11 cellular contexts compared by ENCODE assay signal in genomic region chr17:57468932-57469775, GRCh38.
A peak's percentile ranks its signal among the peaks of the same experiment; 100 is the strongest.
DNase-seq lines count a peak whose midpoint lies in the region; ATAC-seq and TF ChIP-seq lines count a peak whose summit lies in the region.
"Had no signal": no experiment of that assay in that cellular context is flagged by ENCODE, and none has a peak within 500 bp of the region (broad histone marks: within the 10 kb centered on the region; RNA-seq: fewer than 3 reads in every experiment).

No MANE protein-coding gene starts in this region.

- H3K9me3 ChIP-seq in OCI-LY1 (ENCODE audit: low read length) (no peaks in the 10 kb centered on the region), A673 (ENCODE audit: low read depth, low read length, poor library complexity, severe bottlenecking) (no peaks in the 10 kb centered on the region)

- peak; percentile 82 for ATAC-seq in activated CD8-positive, alpha-beta T cell treated with anti-CD3 and anti-CD28 coated beads for 36 hours
- no peak for ATAC-seq in activated CD8-positive, alpha-beta T cell treated with anti-CD3 and anti-CD28 coated beads, Interleukin-2, amount 10 ng/mL, durations not matched to agents 7 days and 5 days
- peak; percentile 55 for ATAC-seq in HG02981 (IDR thresholded peaks at IDR 0.05; ENCODE audit: unreplicated experiment)
- peak; percentile 69 for ATAC-seq in stimulated activated memory B cell treated with anti-CD40 and anti-IgM and Interleukin-4, amounts not matched to agents 10 μg/mL and 1 μg/mL and 100 μg/mL, for 72 hours
- no peak for ATAC-seq in GM19035 (IDR thresholded peaks at IDR 0.05; ENCODE audit: unreplicated experiment)

- H3K36me3 Mint-ChIP-seq in activated CD8-positive, alpha-beta T cell treated with anti-CD3 and anti-CD28 coated beads for 36 hours (ENCODE audit: low read depth): peaks cover 7% of the 10 kb centered on the region
- H3K36me3 Mint-ChIP-seq in activated CD8-positive, alpha-beta T cell treated with anti-CD3 and anti-CD28 coated beads, Interleukin-2, amount 10 ng/mL, durations not matched to agents 7 days and 5 days (ENCODE audit: low read depth): peaks cover 8% of the 10 kb centered on the region
- peaks cover 18% of the 10 kb centered on the region for H3K36me3 Mint-ChIP-seq in stimulated activated memory B cell treated with anti-CD40 and anti-IgM and Interleukin-4, amounts not matched to agents 10 μg/mL and 1 μg/mL and 100 μg/mL, for 72 hours

- intact Hi-C loops in activated CD8-positive, alpha-beta T cell treated with anti-CD3 and anti-CD28 coated beads for 36 hours (cut with micrococcal nuclease): no loop called here
- intact Hi-C loops in A673 (cut with micrococcal nuclease; ENCODE audit: unreplicated experiment): no loop called here

- TF ChIP-seq CTCF in activated CD8-positive, alpha-beta T cell treated with anti-CD3 and anti-CD28 coated beads for 36 hours (IDR thresholded peaks at IDR 0.05): no peak
- TF ChIP-seq CTCF in OCI-LY1 (IDR thresholded peaks at IDR 0.05; ENCODE audit: low read length): no peak
- TF ChIP-seq CTCF in A673 (conservative IDR thresholded peaks at IDR 0.05; ENCODE audit: low read depth, low read length): no peak

- H3K27ac ChIP-seq in OCI-LY1 (ENCODE audit: low read depth, low read length, poor library complexity, severe bottlenecking): peak overlapping the region; percentile 100
- H3K27ac ChIP-seq in A673 (ENCODE audit: low read depth, low read length, poor library complexity, severe bottlenecking): no peak overlapping the region

- CTCF ChIA-PET in activated CD8-positive, alpha-beta T cell treated with anti-CD3 and anti-CD28 coated beads for 36 hours (lab: Charles Lee): interaction anchor here (1.2 to 2.3 kb wide), 3 partner anchors 17 to 226 kb away, joined by 4 to 10 read pairs (median 7); no protein-coding TSS in a partner anchor
- CTCF ChIA-PET in activated CD8-positive, alpha-beta T cell treated with anti-CD3 and anti-CD28 coated beads, Interleukin-2, amount 10 ng/mL, durations not matched to agents 7 days and 5 days (lab: Charles Lee): interaction anchor here (1.2 to 1.9 kb wide), 5 partner anchors 11 to 226 kb away, joined by 3 to 11 read pairs (median 4); no protein-coding TSS in a partner anchor
- CTCF ChIA-PET in A673 (lab: Charles Lee): no interaction called here

- POLR2A ChIA-PET in activated CD8-positive, alpha-beta T cell treated with anti-CD3 and anti-CD28 coated beads for 36 hours (lab: Charles Lee): interaction anchor here (0.7 kb wide), 1 partner anchor 14 kb away, joined by 3 read pairs; no protein-coding TSS in a partner anchor
- POLR2A ChIA-PET in activated CD8-positive, alpha-beta T cell treated with anti-CD3 and anti-CD28 coated beads, Interleukin-2, amount 10 ng/mL, durations not matched to agents 7 days and 5 days (lab: Charles Lee): interaction anchor here (1.9 kb wide), 1 partner anchor 14 kb away, joined by 5 read pairs; no protein-coding TSS in a partner anchor
- POLR2A ChIA-PET in A673 (lab: Charles Lee; ENCODE audit: low non-redundant PET): no interaction called here

- peak overlapping the region; percentile 55 for H3K27ac Mint-ChIP-seq in activated CD8-positive, alpha-beta T cell treated with anti-CD3 and anti-CD28 coated beads for 36 hours
- H3K27ac Mint-ChIP-seq in activated CD8-positive, alpha-beta T cell treated with anti-CD3 and anti-CD28 coated beads, Interleukin-2, amount 10 ng/mL, durations not matched to agents 7 days and 5 days: no peak overlapping the region
- peak overlapping the region; percentile 76 for H3K27ac Mint-ChIP-seq in stimulated activated memory B cell treated with anti-CD40 and anti-IgM and Interleukin-4, amounts not matched to agents 10 μg/mL and 1 μg/mL and 100 μg/mL, for 72 hours

- H3K9me2 ChIP-seq in OCI-LY1 (ENCODE audit: low read depth, low read length): no peaks in the 10 kb centered on the region

- H3K27me3 Mint-ChIP-seq in activated CD8-positive, alpha-beta T cell treated with anti-CD3 and anti-CD28 coated beads for 36 hours: no peaks in the 10 kb centered on the region
- H3K27me3 Mint-ChIP-seq in activated CD8-positive, alpha-beta T cell treated with anti-CD3 and anti-CD28 coated beads, Interleukin-2, amount 10 ng/mL, durations not matched to agents 7 days and 5 days (ENCODE audit: low read depth): no peaks in the 10 kb centered on the region
- H3K27me3 Mint-ChIP-seq in stimulated activated memory B cell treated with anti-CD40 and anti-IgM and Interleukin-4, amounts not matched to agents 10 μg/mL and 1 μg/mL and 100 μg/mL, for 72 hours: no peaks in the 10 kb centered on the region

- H3K79me2 ChIP-seq in OCI-LY1 (ENCODE audit: insufficient read depth, low read length): peaks cover 17% of the 10 kb centered on the region

- no TSS peak for BruUV-seq in A673 (replicated peaks; lab: Mats Ljungman, UMichigan)

- no peaks in the 10 kb centered on the region for H3K9me3 Mint-ChIP-seq in activated CD8-positive, alpha-beta T cell treated with anti-CD3 and anti-CD28 coated beads for 36 hours
- no peaks in the 10 kb centered on the region for H3K9me3 Mint-ChIP-seq in activated CD8-positive, alpha-beta T cell treated with anti-CD3 and anti-CD28 coated beads, Interleukin-2, amount 10 ng/mL, durations not matched to agents 7 days and 5 days (ENCODE audit: insufficient read depth)
- H3K9me3 Mint-ChIP-seq in stimulated activated memory B cell treated with anti-CD40 and anti-IgM and Interleukin-4, amounts not matched to agents 10 μg/mL and 1 μg/mL and 100 μg/mL, for 72 hours: peaks cover 4% of the 10 kb centered on the region

- H4K20me1 ChIP-seq in OCI-LY1 (ENCODE audit: insufficient read depth, low read length): no peaks in the 10 kb centered on the region

- H3K9ac ChIP-seq in OCI-LY1 (ENCODE audit: low read length): peak overlapping the region; percentile 68

- peak; percentile 46 for DNase-seq in activated CD8-positive, alpha-beta T cell treated with anti-CD3 and anti-CD28 coated beads for 36 hours
- DNase-seq in activated CD8-positive, alpha-beta T cell treated with anti-CD3 and anti-CD28 coated beads, Interleukin-2, amount 10 ng/mL, durations not matched to agents 7 days and 5 days: no peak
- no peak for DNase-seq in A673 (ENCODE audit: low spot score)
- no peak for DNase-seq in A172 (ENCODE audit: low spot score)
- DNase-seq: foreskin fibroblast, midbrain, NCI-H446 treated with DMSO at 0.1 percent for 48 hours had no signal

- H3F3A ChIP-seq in OCI-LY1 (ENCODE audit: insufficient read depth, low read length): peaks cover 10% of the 10 kb centered on the region

- H3K36me3 ChIP-seq in OCI-LY1 (ENCODE audit: insufficient read depth, low read length) (peaks cover 12% of the 10 kb centered on the region), A673 (ENCODE audit: insufficient read depth, low read length, poor library complexity, severe bottlenecking) (no peaks in the 10 kb centered on the region)

- H3K4me2 ChIP-seq in OCI-LY1 (ENCODE audit: low read length): peak overlapping the region; percentile 53

- peaks cover 35% of the 10 kb centered on the region for H3K4me1 Mint-ChIP-seq in activated CD8-positive, alpha-beta T cell treated with anti-CD3 and anti-CD28 coated beads for 36 hours (ENCODE audit: low read depth)
- H3K4me1 Mint-ChIP-seq in activated CD8-positive, alpha-beta T cell treated with anti-CD3 and anti-CD28 coated beads, Interleukin-2, amount 10 ng/mL, durations not matched to agents 7 days and 5 days (ENCODE audit: low read depth): peaks cover 8% of the 10 kb centered on the region
- peaks cover 41% of the 10 kb centered on the region for H3K4me1 Mint-ChIP-seq in stimulated activated memory B cell treated with anti-CD40 and anti-IgM and Interleukin-4, amounts not matched to agents 10 μg/mL and 1 μg/mL and 100 μg/mL, for 72 hours

- H3K4me3 ChIP-seq in OCI-LY1 (ENCODE audit: low read depth, low read length, poor library complexity, severe bottlenecking) (no peak overlapping the region), A673 (ENCODE audit: low read depth, low read length, poor library complexity, severe bottlenecking) (no peak overlapping the region)

- no peak overlapping the region for H3K4me3 Mint-ChIP-seq in activated CD8-positive, alpha-beta T cell treated with anti-CD3 and anti-CD28 coated beads for 36 hours
- H3K4me3 Mint-ChIP-seq in activated CD8-positive, alpha-beta T cell treated with anti-CD3 and anti-CD28 coated beads, Interleukin-2, amount 10 ng/mL, durations not matched to agents 7 days and 5 days: no peak overlapping the region
- H3K4me3 Mint-ChIP-seq in stimulated activated memory B cell treated with anti-CD40 and anti-IgM and Interleukin-4, amounts not matched to agents 10 μg/mL and 1 μg/mL and 100 μg/mL, for 72 hours: no peak overlapping the region

- H3K4me1 ChIP-seq in OCI-LY1 (ENCODE audit: insufficient read depth, low read length, severe bottlenecking) (peaks cover 100% of the 10 kb centered on the region), A673 (ENCODE audit: insufficient read depth, low read length, poor library complexity, severe bottlenecking) (peaks cover 47% of the 10 kb centered on the region)

- H3K27me3 ChIP-seq in OCI-LY1 (ENCODE audit: insufficient read depth, low read length) (no peaks in the 10 kb centered on the region), A673 (replicated peaks; ENCODE audit: insufficient read depth, low read depth, low read length, poor library complexity) (no peaks in the 10 kb centered on the region)

- H2AFZ ChIP-seq in OCI-LY1 (ENCODE audit: low read length): no peak overlapping the region

Comparison
In these comparisons a context has a peak if more than half of its experiments do, and no peak if none do; other contexts are left out.
1. ATAC-seq: peak in activated CD8-positive, alpha-beta T cell treated with anti-CD3 and anti-CD28 coated beads for 36 hours (single experiment), HG02981 (single experiment) and stimulated activated memory B cell treated with anti-CD40 and anti-IgM and Interleukin-4, amounts not matched to agents 10 μg/mL and 1 μg/mL and 100 μg/mL, for 72 hours (single experiment); none in activated CD8-positive, alpha-beta T cell treated with anti-CD3 and anti-CD28 coated beads, Interleukin-2, amount 10 ng/mL, durations not matched to agents 7 days and 5 days (single experiment) and GM19035 (single experiment).